ENCODE assay signal across 9 cellular contexts in genomic region chr17:64148017-64148631, GRCh38. TPM values are rescaled to one million over a fixed set of nuclear protein-coding genes. Genes with fewer than 3 reads are reported as not detected.
A peak's percentile ranks its signal among the peaks of the same experiment; 100 is the strongest.
DNase-seq lines count a peak whose midpoint lies in the region; ATAC-seq and TF ChIP-seq lines count a peak whose summit lies in the region.
"Had no signal": no experiment of that assay in that cellular context is flagged by ENCODE, and none has a peak within 500 bp of the region (broad histone marks: within the 10 kb centered on the region; RNA-seq: fewer than 3 reads in every experiment).

No MANE protein-coding gene starts in this region.

- TF ChIP-seq CTCF in 22Rv1 (IDR thresholded peaks at IDR 0.05), result no peak
- TF ChIP-seq CTCF in hepatocyte (IDR thresholded peaks at IDR 0.05; ENCODE audit: poor library complexity), result no peak

- no peaks in the 10 kb centered on the region for H3K9me2 ChIP-seq in GM23248 (ENCODE audit: insufficient read depth)
- no peaks in the 10 kb centered on the region for H3K9me2 ChIP-seq in hepatocyte (replicated peaks; ENCODE audit: insufficient read depth)

- 0 out of 2 replicates have a peak, but pooled peaks cover 7% of the 10 kb centered on the region for H3K36me3 ChIP-seq in GM23248 (ENCODE audit: low read depth)
- peaks cover 16% of the 10 kb centered on the region for H3K36me3 ChIP-seq in SK-N-MC (ENCODE audit: insufficient read depth, low read length)
- no peaks in the 10 kb centered on the region for H3K36me3 ChIP-seq in hepatocyte (replicated peaks; ENCODE audit: insufficient read depth, low read depth)

- no peak for ATAC-seq in HG03108 (IDR thresholded peaks at IDR 0.05; ENCODE audit: unreplicated experiment)
- ATAC-seq: stimulated activated naive CD8-positive, alpha-beta T cell treated with anti-CD3 and anti-CD28 coated beads, Interleukin-15, Interleukin-2, amounts not matched to agents 100 U/mL and 50 U/mL, for 24 hours had no signal

- peak overlapping the region; percentile 98 for H3K27ac ChIP-seq in 22Rv1
- peak overlapping the region; percentile 91 for H3K27ac ChIP-seq in GM23248
- H3K27ac ChIP-seq in SK-N-MC, result peak overlapping the region; percentile 91
- H3K27ac ChIP-seq in hepatocyte, result peak overlapping the region; percentile 93

- peaks cover 15% of the 10 kb centered on the region for H3K4me1 ChIP-seq in GM23248 (ENCODE audit: insufficient read depth)
- H3K4me1 ChIP-seq in hepatocyte (ENCODE audit: insufficient read depth), result peaks cover 12% of the 10 kb centered on the region

- H3K4me2 ChIP-seq in GM23248 (ENCODE audit: unreplicated experiment), result no peak overlapping the region
- H3K4me2 ChIP-seq in hepatocyte, result peak overlapping the region; percentile 90

- H3K4me3 ChIP-seq in GM23248 (no peak overlapping the region), SK-N-MC (peak overlapping the region; percentile 86), hepatocyte (no peak overlapping the region)

- H3K79me2 ChIP-seq in GM23248 (ENCODE audit: insufficient read depth) (peaks cover 9% of the 10 kb centered on the region), hepatocyte (peaks cover 7% of the 10 kb centered on the region)

- H2AFZ ChIP-seq in GM23248 (no peak overlapping the region), hepatocyte (no peak overlapping the region)

- H3K27me3 ChIP-seq in GM23248 (replicated peaks; ENCODE audit: insufficient read depth) (no peaks in the 10 kb centered on the region), hepatocyte (no peaks in the 10 kb centered on the region)

- H3K9me3 ChIP-seq in GM23248 (ENCODE audit: low read depth), result no peaks in the 10 kb centered on the region
- no peaks in the 10 kb centered on the region for H3K9me3 ChIP-seq in SK-N-MC (ENCODE audit: low read depth, low read length)
- no peaks in the 10 kb centered on the region for H3K9me3 ChIP-seq in hepatocyte (ENCODE audit: low read depth)

- H3K9ac ChIP-seq in GM23248, result peak overlapping the region; percentile 98; the same call in 1 of the 2 replicates
- no peak overlapping the region for H3K9ac ChIP-seq in SK-N-MC (ENCODE audit: insufficient read length)

- H3F3A ChIP-seq in GM23248 (ENCODE audit: insufficient read depth), result peaks cover 63% of the 10 kb centered on the region

- in situ Hi-C loops in GM23248 (cut with MboI), result no loop called here

- H4K20me1 ChIP-seq in GM23248 (ENCODE audit: insufficient read depth), result no peaks in the 10 kb centered on the region
- no peaks in the 10 kb centered on the region for H4K20me1 ChIP-seq in hepatocyte (ENCODE audit: insufficient read depth, poor library complexity, severe bottlenecking)

- DNase-seq in GM23248 (peak; percentile 23), SK-N-MC (ENCODE audit: low read depth, low spot score) (no peak), hepatocyte (ENCODE audit: low spot score) (no peak), AML-193 (lab: John Stamatoyannopoulos, UW) (no peak), OCI-M2 (lab: John Stamatoyannopoulos, UW; ENCODE audit: unreplicated experiment) (no peak)
- no peak for DNase-seq in stimulated activated CD4-positive, alpha-beta T cell treated with anti-CD3 and anti-CD28 coated beads, Interleukin-4, amount 100 ng/mL, for 1 hour
- DNase-seq: stimulated activated naive CD8-positive, alpha-beta T cell treated with anti-CD3 and anti-CD28 coated beads, Interleukin-15, Interleukin-2, amounts not matched to agents 100 U/mL and 50 U/mL, for 24 hours had no signal

- 48 to 50% methylated on average over 8 of the region's 8 CpGs for WGBS in GM23248 (ENCODE audit: low coverage in 1 of 2, low lambda C conversion rate in 2 of 2, missing lambda C conversion rate in 2 of 2), 2 experiments
- 72% methylated on average over 8 of the region's 8 CpGs for WGBS in hepatocyte (ENCODE audit: low lambda C conversion rate, missing lambda C conversion rate)

RNA-seq across cellular contexts. Expression of gene ERN1, which starts 18.2 kb away (rescaled TPM):
- total RNA-seq in GM23248 (2014; rRNA removed; shearing (Covaris generic)), result 5.7 and 5.8 TPM in 2 replicates
- 9.9 and 13.7 TPM in 2 replicates for polyA plus RNA-seq in GM23248 (2016; fragmentation: Nextera tagmentation; extraction: Ambion mirVana)
- 10.3 and 14.3 TPM in 2 replicates for total RNA-seq in hepatocyte
- 16.5 and 19.4 TPM in 2 replicates for polyA plus RNA-seq in hepatocyte
